Comparison of ENCODE assay signal across 8 cellular contexts in the genomic region with DNA sequence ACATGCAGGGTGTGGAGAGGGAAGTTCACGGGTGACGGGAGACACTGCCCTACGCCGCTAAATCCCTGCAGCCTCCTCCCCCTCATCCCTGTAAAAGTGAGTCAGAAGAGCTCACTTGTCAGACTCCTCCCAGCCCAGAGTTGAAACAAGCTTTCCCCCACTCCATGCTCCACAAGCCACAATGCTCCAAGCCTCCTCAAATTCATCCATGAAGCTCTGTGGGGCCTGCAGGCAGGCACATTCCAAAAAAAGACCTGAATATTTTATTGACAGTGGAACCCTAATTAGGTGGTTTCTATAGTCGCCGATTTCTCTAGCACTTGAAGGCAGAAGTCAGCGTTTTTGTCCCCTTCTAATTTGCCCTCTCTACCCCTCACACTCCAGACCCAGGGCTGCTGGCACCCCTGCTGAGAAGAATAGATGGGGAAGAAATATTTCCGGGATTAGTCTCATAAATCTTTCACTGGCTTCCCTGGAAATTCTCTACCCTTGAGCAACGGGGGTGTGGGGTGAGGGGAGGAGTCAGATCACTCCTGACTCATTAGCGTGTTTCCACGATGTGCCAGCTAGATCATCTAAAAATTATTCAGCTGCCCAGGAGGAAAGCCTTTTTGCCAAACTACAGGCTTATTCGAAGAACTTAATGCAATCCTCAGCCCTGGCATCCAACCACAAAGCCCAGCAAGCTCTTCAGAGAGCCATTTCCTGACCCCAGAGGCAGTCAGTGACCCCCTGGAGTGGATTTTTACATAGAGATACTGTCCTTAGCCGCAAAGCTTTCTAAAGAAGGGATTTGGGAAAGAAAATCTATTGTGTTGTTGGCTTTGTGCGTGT.
DNase-seq lines count a peak whose midpoint lies in the region; FAIRE-seq and TF ChIP-seq lines count a peak whose summit lies in the region.
"Had no signal": no experiment of that assay in that cellular context is flagged by ENCODE, and none has a peak within 500 bp of the region (broad histone marks: within the 10 kb centered on the region; RNA-seq: fewer than 3 reads in every experiment).

No MANE protein-coding gene starts in this region.

- POLR2A ChIA-PET in SK-N-SH (lab: Yijun Ruan, JAX), result no interaction called here

- no peak for TF ChIP-seq RAD21 in SK-N-SH (IDR thresholded peaks at IDR 0.05; ENCODE audit: low read length)

- H3K79me2 ChIP-seq in SK-N-SH (ENCODE audit: insufficient read depth) (no peaks in the 10 kb centered on the region), hepatocyte (no peaks in the 10 kb centered on the region)

- H3K27ac ChIP-seq in SK-N-SH (ENCODE audit: low read depth in 2 of 2, low read length in 1 of 2), result peak overlapping the region; percentile 77 to 95
- peak overlapping the region; percentile 85 for H3K27ac ChIP-seq in hepatocyte
- no peak overlapping the region for H3K27ac ChIP-seq in stomach smooth muscle (ENCODE audit: low read length)
- H3K27ac ChIP-seq: KMS-11 had no signal

- no peaks in the 10 kb centered on the region for H3K27me3 ChIP-seq in SK-N-SH (ENCODE audit: insufficient read depth)
- no peaks in the 10 kb centered on the region for H3K27me3 ChIP-seq in hepatocyte
- H3K27me3 ChIP-seq in stomach smooth muscle (ENCODE audit: control insufficient read depth in 1 of 2, insufficient read depth in 2 of 2, low read length in 2 of 2), result no peaks in the 10 kb centered on the region

- H3K9me3 ChIP-seq in SK-N-SH (no peaks in the 10 kb centered on the region), hepatocyte (ENCODE audit: low read depth) (no peaks in the 10 kb centered on the region), stomach smooth muscle (ENCODE audit: control insufficient read depth in 2 of 2, low read length in 2 of 2) (no peaks in the 10 kb centered on the region)

- 11% methylated on average over 14 of the region's 14 CpGs for WGBS in SK-N-SH (ENCODE audit: low lambda C conversion rate)
- WGBS in hepatocyte (ENCODE audit: low lambda C conversion rate, missing lambda C conversion rate), result 15% methylated on average over 14 of the region's 14 CpGs

- FAIRE-seq in HTR-8/SVneo (lab: Jason Lieb, UNC), result peak; percentile 48

- H3F3A ChIP-seq in SK-N-SH (replicated peaks; ENCODE audit: insufficient read depth), result peaks cover 26% of the 10 kb centered on the region

- DNase-seq in HTR-8/SVneo (ENCODE audit: insufficient read length, low spot score), result peak; percentile 75
- peak; percentile 15 for DNase-seq in SK-N-SH
- peak; percentile 67 for DNase-seq in hepatocyte (ENCODE audit: low spot score)
- no peak for DNase-seq in OCI-M1 (lab: John Stamatoyannopoulos, UW)
- DNase-seq in stimulated activated CD8-positive, alpha-beta memory T cell treated with anti-CD3 and anti-CD28 coated beads, Interleukin-4, amount 100 ng/mL, for 48 hours, result no peak
- DNase-seq in activated naive CD4-positive, alpha-beta T cell treated with Interleukin-2 at 50 U/mL for 16 hours, result no peak

- peaks cover 13 to 40% of the 10 kb centered on the region in 2 experiments; a peak in 3 of 4 replicates for H3K4me1 ChIP-seq in SK-N-SH (ENCODE audit: control insufficient read depth in 1 of 2, insufficient read depth in 2 of 2, low read depth in 1 of 2, low read length in 1 of 2)
- H3K4me1 ChIP-seq in hepatocyte (ENCODE audit: insufficient read depth), result peaks cover 22% of the 10 kb centered on the region
- peaks cover 7% of the 10 kb centered on the region for H3K4me1 ChIP-seq in stomach smooth muscle (ENCODE audit: control insufficient read depth, insufficient read depth, low read length)

- peak in 1 of 2 experiments; percentile 97; a peak in 2 of 4 replicates for TF ChIP-seq EP300 in SK-N-SH (IDR thresholded peaks at IDR 0.05; ENCODE audit: borderline replicate concordance in 1 of 2, low read depth in 1 of 2, low read length in 1 of 2)

- peak overlapping the region; percentile 66 for H2AFZ ChIP-seq in SK-N-SH (ENCODE audit: low read depth)
- peak overlapping the region; percentile 35 for H2AFZ ChIP-seq in hepatocyte

- H3K4me3 ChIP-seq in SK-N-SH (ENCODE audit: low read depth in 2 of 2, low read length in 1 of 2) (peak overlapping the region; percentile 9 to 38; a peak in 3 of 4 replicates), hepatocyte (no peak overlapping the region), stomach smooth muscle (ENCODE audit: low read length in 2 of 2) (peak overlapping the region in 1 of 2 donors; percentile 19)

- TF ChIP-seq CTCF in SK-N-SH (IDR thresholded peaks at IDR 0.05) (no peak), hepatocyte (IDR thresholded peaks at IDR 0.05; ENCODE audit: poor library complexity) (no peak)

- H3K36me3 ChIP-seq in SK-N-SH (replicated peaks in 1 of 2; ENCODE audit: control insufficient read depth in 1 of 2, insufficient read depth in 2 of 2, low read length in 1 of 2) (no peaks in the 10 kb centered on the region), hepatocyte (replicated peaks; ENCODE audit: insufficient read depth, low read depth) (no peaks in the 10 kb centered on the region), stomach smooth muscle (ENCODE audit: control insufficient read depth in 2 of 2, insufficient read depth in 2 of 2, low read length in 2 of 2) (no peaks in the 10 kb centered on the region)

- peak overlapping the region; percentile 73 for H3K4me2 ChIP-seq in SK-N-SH
- H3K4me2 ChIP-seq in hepatocyte, result peak overlapping the region; percentile 59
- H3K4me2 ChIP-seq: KMS-11 had no signal

- H3K9ac ChIP-seq in SK-N-SH, result peak overlapping the region; percentile 72; the same call in 1 of the 2 replicates
- H3K9ac ChIP-seq in stomach smooth muscle (ENCODE audit: low read length in 2 of 2), result peak overlapping the region; percentile 5 to 21
- H3K9ac ChIP-seq: KMS-11 had no signal

- no peaks in the 10 kb centered on the region for H3K9me2 ChIP-seq in SK-N-SH
- no peaks in the 10 kb centered on the region for H3K9me2 ChIP-seq in hepatocyte (replicated peaks; ENCODE audit: insufficient read depth)

- CTCF ChIA-PET in SK-N-SH (lab: Yijun Ruan, JAX), result interaction anchor here (0.7 to 1.0 kb wide), 2 partner anchors 32 to 98 kb away, joined by 3 read pairs; no protein-coding TSS in a partner anchor

- no peaks in the 10 kb centered on the region for H4K20me1 ChIP-seq in SK-N-SH (ENCODE audit: insufficient read depth)
- H4K20me1 ChIP-seq in hepatocyte (ENCODE audit: insufficient read depth, poor library complexity, severe bottlenecking), result no peaks in the 10 kb centered on the region

TF ChIP-seq in SK-N-SH, 30 proteins besides CTCF, POLR2A, EP300 and RAD21 (continues in another document):
- TF ChIP-seq POLR2AphosphoS5 (IDR thresholded peaks at IDR 0.05; ENCODE audit: low read depth, low read length) (peak; percentile 57), RFX5 (IDR thresholded peaks at IDR 0.05; ENCODE audit: low read length) (no peak), RCOR1 (IDR thresholded peaks at IDR 0.05; ENCODE audit: low read length) (no peak), YY1 (IDR thresholded peaks at IDR 0.05; ENCODE audit: low read depth) (peak; percentile 44; the same call in 1 of the 2 replicates), NFIC (IDR thresholded peaks at IDR 0.05; ENCODE audit: borderline replicate concordance) (peak; percentile 89), CHD2 (IDR thresholded peaks at IDR 0.05; ENCODE audit: low read length, partially characterized antibody) (no peak), SMC3 (IDR thresholded peaks at IDR 0.05; ENCODE audit: low read depth, low read length) (no peak), GABPA (IDR thresholded peaks at IDR 0.05; ENCODE audit: low read depth) (no peak), MXI1 (IDR thresholded peaks at IDR 0.05; ENCODE audit: low read depth, low read length) (no peak), TAF1 (IDR thresholded peaks at IDR 0.05; ENCODE audit: borderline replicate concordance, low read depth, low read length) (no peak; the same call in 1 of the 2 replicates), GATA2 (CRISPR knock-in tag; IDR thresholded peaks at IDR 0.05) (no peak), MEF2A (IDR thresholded peaks at IDR 0.05; ENCODE audit: borderline replicate concordance, low read depth) (peak; percentile 40; the same call in 1 of the 2 replicates), FOXJ3 (CRISPR knock-in tag; IDR thresholded peaks at IDR 0.05) (no peak)
- TF ChIP-seq, protein P1, sequence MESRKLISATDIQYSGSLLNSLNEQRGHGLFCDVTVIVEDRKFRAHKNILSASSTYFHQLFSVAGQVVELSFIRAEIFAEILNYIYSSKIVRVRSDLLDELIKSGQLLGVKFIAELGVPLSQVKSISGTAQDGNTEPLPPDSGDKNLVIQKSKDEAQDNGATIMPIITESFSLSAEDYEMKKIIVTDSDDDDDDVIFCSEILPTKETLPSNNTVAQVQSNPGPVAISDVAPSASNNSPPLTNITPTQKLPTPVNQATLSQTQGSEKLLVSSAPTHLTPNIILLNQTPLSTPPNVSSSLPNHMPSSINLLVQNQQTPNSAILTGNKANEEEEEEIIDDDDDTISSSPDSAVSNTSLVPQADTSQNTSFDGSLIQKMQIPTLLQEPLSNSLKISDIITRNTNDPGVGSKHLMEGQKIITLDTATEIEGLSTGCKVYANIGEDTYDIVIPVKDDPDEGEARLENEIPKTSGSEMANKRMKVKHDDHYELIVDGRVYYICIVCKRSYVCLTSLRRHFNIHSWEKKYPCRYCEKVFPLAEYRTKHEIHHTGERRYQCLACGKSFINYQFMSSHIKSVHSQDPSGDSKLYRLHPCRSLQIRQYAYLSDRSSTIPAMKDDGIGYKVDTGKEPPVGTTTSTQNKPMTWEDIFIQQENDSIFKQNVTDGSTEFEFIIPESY (IDR thresholded peaks at IDR 0.05; ENCODE audit: borderline replicate concordance, low read depth), result peak; percentile 72; the same call in 1 of the 2 replicates
- TF ChIP-seq, protein P2, sequence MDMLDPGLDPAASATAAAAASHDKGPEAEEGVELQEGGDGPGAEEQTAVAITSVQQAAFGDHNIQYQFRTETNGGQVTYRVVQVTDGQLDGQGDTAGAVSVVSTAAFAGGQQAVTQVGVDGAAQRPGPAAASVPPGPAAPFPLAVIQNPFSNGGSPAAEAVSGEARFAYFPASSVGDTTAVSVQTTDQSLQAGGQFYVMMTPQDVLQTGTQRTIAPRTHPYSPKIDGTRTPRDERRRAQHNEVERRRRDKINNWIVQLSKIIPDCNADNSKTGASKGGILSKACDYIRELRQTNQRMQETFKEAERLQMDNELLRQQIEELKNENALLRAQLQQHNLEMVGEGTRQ (IDR thresholded peaks at IDR 0.05; ENCODE audit: borderline replicate concordance, low read depth, low read length), result no peak
- TF ChIP-seq, protein P3, sequence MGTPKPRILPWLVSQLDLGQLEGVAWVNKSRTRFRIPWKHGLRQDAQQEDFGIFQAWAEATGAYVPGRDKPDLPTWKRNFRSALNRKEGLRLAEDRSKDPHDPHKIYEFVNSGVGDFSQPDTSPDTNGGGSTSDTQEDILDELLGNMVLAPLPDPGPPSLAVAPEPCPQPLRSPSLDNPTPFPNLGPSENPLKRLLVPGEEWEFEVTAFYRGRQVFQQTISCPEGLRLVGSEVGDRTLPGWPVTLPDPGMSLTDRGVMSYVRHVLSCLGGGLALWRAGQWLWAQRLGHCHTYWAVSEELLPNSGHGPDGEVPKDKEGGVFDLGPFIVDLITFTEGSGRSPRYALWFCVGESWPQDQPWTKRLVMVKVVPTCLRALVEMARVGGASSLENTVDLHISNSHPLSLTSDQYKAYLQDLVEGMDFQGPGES (IDR thresholded peaks at IDR 0.05; ENCODE audit: low read depth, low read length), result no peak

Comparison
In these comparisons a context has a peak if more than half of its experiments do, and no peak if none do; other contexts are left out.
1. DNase-seq: peak in HTR-8/SVneo (single experiment), SK-N-SH (single experiment) and hepatocyte (single experiment); none in OCI-M1 (single experiment), stimulated activated CD8-positive, alpha-beta memory T cell treated with anti-CD3 and anti-CD28 coated beads, Interleukin-4, amount 100 ng/mL, for 48 hours (single experiment) and activated naive CD4-positive, alpha-beta T cell treated with Interleukin-2 at 50 U/mL for 16 hours (single experiment).